Comparison of ENCODE assay signal across 19 cellular contexts in genomic region chr3:179083977-179084376, GRCh38. TPM values are rescaled to one million over a fixed set of nuclear protein-coding genes. Genes with fewer than 3 reads are reported as not detected.
A peak's percentile ranks its signal among the peaks of the same experiment; 100 is the strongest.
DNase-seq lines count a peak whose midpoint lies in the region; ATAC-seq lines count a peak whose summit lies in the region.
"Had no signal": no experiment of that assay in that cellular context is flagged by ENCODE, and none has a peak within 500 bp of the region (broad histone marks: within the 10 kb centered on the region; RNA-seq: fewer than 3 reads in every experiment).

No MANE protein-coding gene starts in this region.

- no peaks in the 10 kb centered on the region for H3K4me1 ChIP-seq in naive thymus-derived CD4-positive, alpha-beta T cell (ENCODE audit: control insufficient read depth in 2 of 2, insufficient read depth in 2 of 2, low read length in 2 of 2)
- H3K4me1 ChIP-seq: breast epithelium, right atrium auricular region, vagina had no signal

- CTCF ChIA-PET in activated CD4-positive, alpha-beta memory T cell treated with anti-CD3 and anti-CD28 coated beads, Interleukin-2, amount 10 ng/mL, durations not matched to agents 7 days and 5 days (lab: Charles Lee): interaction anchor here (1.0 to 2.5 kb wide), 3 partner anchors 13 to 237 kb away, joined by 3 to 9 read pairs (median 5); partner anchors contain the start of gene ZMAT3
- CTCF ChIA-PET in activated CD4-positive, alpha-beta memory T cell treated with anti-CD3 and anti-CD28 coated beads for 36 hours (lab: Charles Lee): interaction anchor here (0.6 to 3.9 kb wide), 3 partner anchors 14 to 98 kb away, joined by 4 to 19 read pairs (median 5); partner anchors contain the start of gene ZMAT3
- CTCF ChIA-PET in naive thymus-derived CD4-positive, alpha-beta T cell (lab: Charles Lee): interaction anchor here (0.6 to 1.1 kb wide), 3 partner anchors 9 to 57 kb away, joined by 3 read pairs; no protein-coding TSS in a partner anchor

- peak overlapping the region; percentile 26 for H3K27ac Mint-ChIP-seq in activated CD4-positive, alpha-beta memory T cell treated with anti-CD3 and anti-CD28 coated beads, Interleukin-2, amount 10 ng/mL, durations not matched to agents 7 days and 5 days
- no peak overlapping the region for H3K27ac Mint-ChIP-seq in activated CD4-positive, alpha-beta memory T cell treated with anti-CD3 and anti-CD28 coated beads for 36 hours
- peak overlapping the region in 6 of 9 donors; percentile 4 to 80 (median 26) for H3K27ac Mint-ChIP-seq in naive thymus-derived CD4-positive, alpha-beta T cell
- H3K27ac Mint-ChIP-seq: activated CD8-positive, alpha-beta T cell treated with anti-CD3 and anti-CD28 coated beads for 36 hours; activated naive CD4-positive, alpha-beta T cell treated with anti-CD3 and anti-CD28 coated beads for 36 hours; HFFc6 had no signal

- peak; percentile 73 for ATAC-seq in GM21825 (IDR thresholded peaks at IDR 0.05; ENCODE audit: unreplicated experiment)
- ATAC-seq in naive thymus-derived CD4-positive, alpha-beta T cell: no peak
- ATAC-seq: activated CD8-positive, alpha-beta T cell treated with anti-CD3 and anti-CD28 coated beads for 36 hours had no signal

- H3K4me1 Mint-ChIP-seq in activated CD4-positive, alpha-beta memory T cell treated with anti-CD3 and anti-CD28 coated beads, Interleukin-2, amount 10 ng/mL, durations not matched to agents 7 days and 5 days: peaks cover 15% of the 10 kb centered on the region
- peaks cover 12% of the 10 kb centered on the region for H3K4me1 Mint-ChIP-seq in activated CD4-positive, alpha-beta memory T cell treated with anti-CD3 and anti-CD28 coated beads for 36 hours (ENCODE audit: low read depth)
- H3K4me1 Mint-ChIP-seq in naive thymus-derived CD4-positive, alpha-beta T cell: peaks cover 6 to 18% (median 10%) of the 10 kb centered on the region in 7 donors

- POLR2A ChIA-PET in activated CD4-positive, alpha-beta memory T cell treated with anti-CD3 and anti-CD28 coated beads, Interleukin-2, amount 10 ng/mL, durations not matched to agents 7 days and 5 days (lab: Charles Lee): interaction anchor here (1.0 to 6.5 kb wide), 5 partner anchors 8 to 240 kb away, joined by 3 to 47 read pairs (median 4); partner anchors contain the start of genes ZMAT3 and ZNF639
- POLR2A ChIA-PET in activated CD4-positive, alpha-beta memory T cell treated with anti-CD3 and anti-CD28 coated beads for 36 hours (lab: Charles Lee): no interaction called here
- POLR2A ChIA-PET in naive thymus-derived CD4-positive, alpha-beta T cell (lab: Charles Lee): interaction anchor here (0.6 to 1.1 kb wide), 3 partner anchors 10 to 293 kb away, joined by 3 read pairs; no protein-coding TSS in a partner anchor

- H3K4me3 Mint-ChIP-seq in activated CD4-positive, alpha-beta memory T cell treated with anti-CD3 and anti-CD28 coated beads, Interleukin-2, amount 10 ng/mL, durations not matched to agents 7 days and 5 days: peak overlapping the region; percentile 28
- H3K4me3 Mint-ChIP-seq in activated CD4-positive, alpha-beta memory T cell treated with anti-CD3 and anti-CD28 coated beads for 36 hours: no peak overlapping the region
- H3K4me3 Mint-ChIP-seq in naive thymus-derived CD4-positive, alpha-beta T cell: peak overlapping the region in 3 of 10 donors; percentile 22 to 57 (median 33)
- H3K4me3 Mint-ChIP-seq: activated CD8-positive, alpha-beta T cell treated with anti-CD3 and anti-CD28 coated beads for 36 hours; activated naive CD4-positive, alpha-beta T cell treated with anti-CD3 and anti-CD28 coated beads for 36 hours; HFFc6; naive B cell had no signal

- no peaks in the 10 kb centered on the region for H3K9me3 ChIP-seq in KOPT-K1 (ENCODE audit: insufficient read depth, low read length, poor library complexity, severe bottlenecking)
- H3K9me3 ChIP-seq in naive thymus-derived CD4-positive, alpha-beta T cell (ENCODE audit: control insufficient read depth in 2 of 3, low read length in 3 of 3): no peaks in the 10 kb centered on the region
- H3K9me3 ChIP-seq: breast epithelium, right atrium auricular region, vagina had no signal

- H3K27me3 ChIP-seq in naive thymus-derived CD4-positive, alpha-beta T cell (ENCODE audit: control insufficient read depth in 2 of 2, insufficient read depth in 2 of 2, low read length in 2 of 2): no peaks in the 10 kb centered on the region
- H3K27me3 ChIP-seq: breast epithelium, right atrium auricular region, vagina had no signal

- H3K27ac ChIP-seq in KOPT-K1 (ENCODE audit: low read depth, low read length, poor library complexity, severe bottlenecking): peak overlapping the region; percentile 33
- H3K27ac ChIP-seq in naive thymus-derived CD4-positive, alpha-beta T cell (ENCODE audit: low read depth, low read length): no peak overlapping the region
- H3K27ac ChIP-seq: breast epithelium, HL-60, right atrium auricular region, vagina had no signal

- no peaks in the 10 kb centered on the region for H3K36me3 ChIP-seq in KOPT-K1 (ENCODE audit: insufficient read depth, low read length)
- H3K36me3 ChIP-seq in naive thymus-derived CD4-positive, alpha-beta T cell (ENCODE audit: control insufficient read depth in 2 of 3, insufficient read depth in 3 of 3, low read length in 3 of 3): no peaks in the 10 kb centered on the region
- H3K36me3 ChIP-seq: breast epithelium, right atrium auricular region, vagina had no signal

- intact Hi-C loops in activated CD4-positive, alpha-beta memory T cell treated with anti-CD3 and anti-CD28 coated beads for 36 hours (cut with micrococcal nuclease): no loop called here
- intact Hi-C loops in naive thymus-derived CD4-positive, alpha-beta T cell (cut with micrococcal nuclease): no loop called here

- H3K9me3 Mint-ChIP-seq in activated CD4-positive, alpha-beta memory T cell treated with anti-CD3 and anti-CD28 coated beads, Interleukin-2, amount 10 ng/mL, durations not matched to agents 7 days and 5 days: no peaks in the 10 kb centered on the region
- no peaks in the 10 kb centered on the region for H3K9me3 Mint-ChIP-seq in activated CD4-positive, alpha-beta memory T cell treated with anti-CD3 and anti-CD28 coated beads for 36 hours
- no peaks in the 10 kb centered on the region for H3K9me3 Mint-ChIP-seq in naive thymus-derived CD4-positive, alpha-beta T cell
- H3K9me3 Mint-ChIP-seq: activated CD8-positive, alpha-beta T cell treated with anti-CD3 and anti-CD28 coated beads for 36 hours; activated naive CD4-positive, alpha-beta T cell treated with anti-CD3 and anti-CD28 coated beads for 36 hours; HFFc6; naive B cell had no signal

- H3K27me3 Mint-ChIP-seq in activated CD4-positive, alpha-beta memory T cell treated with anti-CD3 and anti-CD28 coated beads, Interleukin-2, amount 10 ng/mL, durations not matched to agents 7 days and 5 days: no peaks in the 10 kb centered on the region
- no peaks in the 10 kb centered on the region for H3K27me3 Mint-ChIP-seq in activated CD4-positive, alpha-beta memory T cell treated with anti-CD3 and anti-CD28 coated beads for 36 hours
- no peaks in the 10 kb centered on the region for H3K27me3 Mint-ChIP-seq in naive thymus-derived CD4-positive, alpha-beta T cell
- H3K27me3 Mint-ChIP-seq: naive B cell had no signal

- H3K36me3 Mint-ChIP-seq in activated CD4-positive, alpha-beta memory T cell treated with anti-CD3 and anti-CD28 coated beads, Interleukin-2, amount 10 ng/mL, durations not matched to agents 7 days and 5 days (ENCODE audit: low read depth): no peaks in the 10 kb centered on the region
- H3K36me3 Mint-ChIP-seq in activated CD4-positive, alpha-beta memory T cell treated with anti-CD3 and anti-CD28 coated beads for 36 hours: no peaks in the 10 kb centered on the region
- no peaks in the 10 kb centered on the region for H3K36me3 Mint-ChIP-seq in naive thymus-derived CD4-positive, alpha-beta T cell
- H3K36me3 Mint-ChIP-seq: naive B cell had no signal

- no peak for DNase-seq in activated CD4-positive, alpha-beta memory T cell treated with anti-CD3 and anti-CD28 coated beads, Interleukin-2, amount 10 ng/mL, durations not matched to agents 7 days and 5 days
- no peak for DNase-seq in activated CD4-positive, alpha-beta memory T cell treated with anti-CD3 and anti-CD28 coated beads for 36 hours
- no peak for DNase-seq in naive thymus-derived CD4-positive, alpha-beta T cell
- DNase-seq in inferior parietal cortex (ENCODE audit: extremely low spot score) (no peak), mucosa of gallbladder (ENCODE audit: low spot score) (no peak), NCI-H1694 (lab: John Stamatoyannopoulos, UW) (no peak)
- DNase-seq: ACHN; activated CD8-positive, alpha-beta T cell treated with anti-CD3 and anti-CD28 coated beads for 36 hours; activated naive CD4-positive, alpha-beta T cell treated with anti-CD3 and anti-CD28 coated beads for 36 hours; HFFc6; naive B cell; NCI-H2171 treated with DMSO at 0.1 percent for 48 hours; OCI-M1 had no signal

- H3K4me3 ChIP-seq in naive thymus-derived CD4-positive, alpha-beta T cell (ENCODE audit: low read length): no peak overlapping the region
- H3K4me3 ChIP-seq: breast epithelium, right atrium auricular region, vagina had no signal

RNA-seq across cellular contexts. Expression of gene ZMAT3, which starts 12.4 kb away (rescaled TPM):
- total RNA-seq in activated CD4-positive, alpha-beta memory T cell treated with anti-CD3 and anti-CD28 coated beads, Interleukin-2, amount 10 ng/mL, durations not matched to agents 7 days and 5 days: 10 to 100 TPM; 12.3 to 13.9 TPM
- 1 to 10 TPM; 9.0 TPM for total RNA-seq in activated CD4-positive, alpha-beta memory T cell treated with anti-CD3 and anti-CD28 coated beads for 36 hours
- 10 to 100 TPM; 20.6 to 23.7 (median 21.7) TPM for total RNA-seq in naive thymus-derived CD4-positive, alpha-beta T cell
- polyA plus RNA-seq in naive thymus-derived CD4-positive, alpha-beta T cell: 10 to 100 TPM; 16.7 to 26.0 TPM
- 21.8 TPM for total RNA-seq in mucosa of gallbladder
